ENCODE assay signal across 1 cellular context in the genomic region with DNA sequence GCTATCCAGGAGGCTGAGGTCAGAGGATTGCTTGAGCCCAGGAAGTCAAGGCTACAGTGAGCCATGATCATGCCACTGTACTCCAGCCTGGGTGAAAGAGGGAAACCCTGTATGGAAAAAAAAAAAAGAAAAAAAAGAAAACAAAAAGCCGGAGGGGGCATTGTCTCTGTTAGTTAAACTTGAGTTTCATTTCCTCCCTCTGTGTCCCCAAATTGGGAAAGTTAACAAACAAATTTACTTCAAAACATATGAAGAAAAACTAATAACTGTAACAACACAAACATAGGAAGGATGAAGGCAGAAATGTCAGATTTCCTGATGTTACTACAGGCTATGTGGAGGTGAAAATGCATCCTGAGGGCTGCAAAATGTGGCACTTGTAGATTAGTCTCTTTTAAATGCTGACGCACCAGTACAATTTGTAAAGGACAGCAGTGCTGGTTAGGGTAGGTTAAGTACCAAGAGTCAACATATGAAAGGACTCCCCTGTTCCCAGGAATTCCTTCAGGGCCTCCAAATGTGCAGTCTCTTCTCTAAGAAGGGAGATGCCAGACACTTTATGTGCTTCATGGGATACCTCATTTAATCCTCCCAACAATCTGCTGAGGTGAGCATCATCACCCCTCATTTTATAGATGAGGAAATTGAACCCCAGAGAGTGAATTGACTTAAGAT.
TF ChIP-seq lines count a peak whose summit lies in the region.

No MANE protein-coding gene starts in this region.

TF ChIP-seq in WTC11, 78 proteins besides CTCF, POLR2A, EP300 and RAD21 (continued from another document):
- TF ChIP-seq, protein P1, sequence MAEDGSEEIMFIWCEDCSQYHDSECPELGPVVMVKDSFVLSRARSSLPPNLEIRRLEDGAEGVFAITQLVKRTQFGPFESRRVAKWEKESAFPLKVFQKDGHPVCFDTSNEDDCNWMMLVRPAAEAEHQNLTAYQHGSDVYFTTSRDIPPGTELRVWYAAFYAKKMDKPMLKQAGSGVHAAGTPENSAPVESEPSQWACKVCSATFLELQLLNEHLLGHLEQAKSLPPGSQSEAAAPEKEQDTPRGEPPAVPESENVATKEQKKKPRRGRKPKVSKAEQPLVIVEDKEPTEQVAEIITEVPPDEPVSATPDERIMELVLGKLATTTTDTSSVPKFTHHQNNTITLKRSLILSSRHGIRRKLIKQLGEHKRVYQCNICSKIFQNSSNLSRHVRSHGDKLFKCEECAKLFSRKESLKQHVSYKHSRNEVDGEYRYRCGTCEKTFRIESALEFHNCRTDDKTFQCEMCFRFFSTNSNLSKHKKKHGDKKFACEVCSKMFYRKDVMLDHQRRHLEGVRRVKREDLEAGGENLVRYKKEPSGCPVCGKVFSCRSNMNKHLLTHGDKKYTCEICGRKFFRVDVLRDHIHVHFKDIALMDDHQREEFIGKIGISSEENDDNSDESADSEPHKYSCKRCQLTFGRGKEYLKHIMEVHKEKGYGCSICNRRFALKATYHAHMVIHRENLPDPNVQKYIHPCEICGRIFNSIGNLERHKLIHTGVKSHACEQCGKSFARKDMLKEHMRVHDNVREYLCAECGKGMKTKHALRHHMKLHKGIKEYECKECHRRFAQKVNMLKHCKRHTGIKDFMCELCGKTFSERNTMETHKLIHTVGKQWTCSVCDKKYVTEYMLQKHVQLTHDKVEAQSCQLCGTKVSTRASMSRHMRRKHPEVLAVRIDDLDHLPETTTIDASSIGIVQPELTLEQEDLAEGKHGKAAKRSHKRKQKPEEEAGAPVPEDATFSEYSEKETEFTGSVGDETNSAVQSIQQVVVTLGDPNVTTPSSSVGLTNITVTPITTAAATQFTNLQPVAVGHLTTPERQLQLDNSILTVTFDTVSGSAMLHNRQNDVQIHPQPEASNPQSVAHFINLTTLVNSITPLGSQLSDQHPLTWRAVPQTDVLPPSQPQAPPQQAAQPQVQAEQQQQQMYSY (CRISPR knock-in tag; IDR thresholded peaks at IDR 0.05), result no peak
- TF ChIP-seq NFATC4 (CRISPR knock-in tag; IDR thresholded peaks at IDR 0.05) (no peak), FOXK1 (CRISPR knock-in tag; IDR thresholded peaks at IDR 0.05) (0 out of 2 replicates have a peak, but pooled peaks have one; percentile 15)
- TF ChIP-seq, protein P2, sequence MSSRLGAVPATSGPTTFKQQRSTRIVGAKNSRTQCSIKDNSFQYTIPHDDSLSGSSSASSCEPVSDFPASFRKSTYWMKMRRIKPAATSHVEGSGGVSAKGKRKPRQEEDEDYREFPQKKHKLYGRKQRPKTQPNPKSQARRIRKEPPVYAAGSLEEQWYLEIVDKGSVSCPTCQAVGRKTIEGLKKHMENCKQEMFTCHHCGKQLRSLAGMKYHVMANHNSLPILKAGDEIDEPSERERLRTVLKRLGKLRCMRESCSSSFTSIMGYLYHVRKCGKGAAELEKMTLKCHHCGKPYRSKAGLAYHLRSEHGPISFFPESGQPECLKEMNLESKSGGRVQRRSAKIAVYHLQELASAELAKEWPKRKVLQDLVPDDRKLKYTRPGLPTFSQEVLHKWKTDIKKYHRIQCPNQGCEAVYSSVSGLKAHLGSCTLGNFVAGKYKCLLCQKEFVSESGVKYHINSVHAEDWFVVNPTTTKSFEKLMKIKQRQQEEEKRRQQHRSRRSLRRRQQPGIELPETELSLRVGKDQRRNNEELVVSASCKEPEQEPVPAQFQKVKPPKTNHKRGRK (CRISPR knock-in tag; IDR thresholded peaks at IDR 0.05; ENCODE audit: borderline replicate concordance), result no peak
